7 cellular contexts compared by ENCODE assay signal in the genomic region with DNA sequence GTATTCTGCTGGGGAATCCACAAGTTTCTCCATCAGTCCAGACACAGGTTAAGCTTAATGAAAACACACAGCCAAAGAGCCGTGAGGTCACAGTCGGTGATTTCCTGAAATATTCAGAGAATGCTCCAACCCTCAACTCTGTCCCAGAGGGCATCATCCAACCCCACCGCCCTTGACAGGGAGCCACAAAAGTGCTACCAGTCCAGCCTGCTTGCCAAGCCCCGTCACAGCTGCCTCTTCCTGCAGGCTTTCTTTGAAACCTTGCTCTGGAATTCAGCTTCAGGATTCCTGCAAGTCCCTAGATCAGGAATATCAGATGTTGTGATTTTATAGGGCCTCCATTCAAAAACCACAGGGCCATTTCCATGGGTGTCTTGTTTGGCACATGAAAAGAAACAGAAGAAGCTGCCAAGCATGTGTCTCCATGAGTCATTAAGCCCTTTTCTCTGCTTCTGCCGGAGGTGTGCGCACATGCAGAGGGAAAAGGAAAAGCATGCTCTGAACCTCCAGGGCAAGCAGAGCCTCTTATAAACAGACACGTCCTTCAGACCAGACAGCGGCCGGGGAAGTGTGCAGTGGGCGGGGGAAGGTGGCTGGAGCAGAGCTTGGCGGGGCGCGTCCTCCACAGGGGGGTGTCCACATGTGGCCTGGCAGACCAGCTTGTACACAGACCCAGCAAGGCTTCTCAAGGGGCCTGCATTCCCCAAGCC.
A peak's percentile ranks its signal among the peaks of the same experiment; 100 is the strongest.
DNase-seq lines count a peak whose midpoint lies in the region; ATAC-seq, FAIRE-seq and TF ChIP-seq lines count a peak whose summit lies in the region.

No MANE protein-coding gene starts in this region.

- POLR2A ChIA-PET in SK-N-SH (lab: Yijun Ruan, JAX): interaction anchor here (0.7 to 1.0 kb wide), 3 partner anchors 28 to 165 kb away, joined by 3 to 4 read pairs (median 3); partner anchors contain the start of gene KATNAL1

- peak; percentile 23 for TF ChIP-seq RAD21 in SK-N-SH (IDR thresholded peaks at IDR 0.05; ENCODE audit: low read length)

- H3K27ac ChIP-seq in SK-N-SH (ENCODE audit: low read depth in 2 of 2, low read length in 1 of 2) (peak overlapping the region; percentile 66 to 83), pancreas (peak overlapping the region in 2 of 4 donors; percentile 41 to 62), spleen (peak overlapping the region in 4 of 8 donors; percentile 28 to 53 (median 38))

- TF ChIP-seq CTCF in SK-N-SH (IDR thresholded peaks at IDR 0.05): no peak
- no peak for TF ChIP-seq CTCF in epithelial cell of proximal tubule (conservative IDR thresholded peaks at IDR 0.05; ENCODE audit: low read depth, low read length)
- TF ChIP-seq CTCF in pancreas (IDR thresholded peaks at IDR 0.05): no peak
- no peak for TF ChIP-seq CTCF in spleen (IDR thresholded peaks at IDR 0.05 in 8 of 11, conservative IDR thresholded peaks at IDR 0.05 in 3 of 11)

- peak; percentile 62 to 68; a peak in 3 of 4 replicates for TF ChIP-seq EP300 in SK-N-SH (IDR thresholded peaks at IDR 0.05; ENCODE audit: borderline replicate concordance in 1 of 2, low read depth in 1 of 2, low read length in 1 of 2)

- 8% methylated on average over 8 of the region's 13 CpGs for WGBS in SK-N-SH (ENCODE audit: low lambda C conversion rate)
- WGBS in pancreas, 2 donors: 42 to 43% methylated on average over 13 of the region's 13 CpGs
- WGBS in spleen, 5 donors: 34 to 62% (median 59%) methylated on average over 13 of the region's 13 CpGs

- H3K9me3 ChIP-seq in SK-N-SH (no peaks in the 10 kb centered on the region), pancreas (no peaks in the 10 kb centered on the region), spleen (peaks cover 0 to 11% (median 6%) of the 10 kb centered on the region in 8 donors)

- H3F3A ChIP-seq in SK-N-SH (replicated peaks; ENCODE audit: insufficient read depth): peaks cover 15% of the 10 kb centered on the region

- no peak for TF ChIP-seq POLR2A in spleen (IDR thresholded peaks at IDR 0.05)

- DNase-seq in SK-N-SH: peak; percentile 75
- DNase-seq in epithelial cell of proximal tubule (ENCODE audit: low read depth): peak; percentile 97
- DNase-seq in pancreas: peak in 2 of 6 donors; percentile 37 to 48
- no peak for DNase-seq in NCI-H82 treated with DMSO at 0.1 percent for 48 hours (lab: John Stamatoyannopoulos, UW; ENCODE audit: unreplicated experiment)
- DNase-seq in spleen: no peak
- no peak for DNase-seq in SHP77 (lab: John Stamatoyannopoulos, UW)

- peaks cover 23 to 24% of the 10 kb centered on the region in 2 experiments; a peak in 3 of 4 replicates for H3K4me1 ChIP-seq in SK-N-SH (ENCODE audit: control insufficient read depth in 1 of 2, insufficient read depth in 2 of 2, low read depth in 1 of 2, low read length in 1 of 2)
- H3K4me1 ChIP-seq in pancreas: no peaks in the 10 kb centered on the region
- peaks cover 0 to 39% (median 19%) of the 10 kb centered on the region in 6 donors for H3K4me1 ChIP-seq in spleen

- H3K27me3 ChIP-seq in SK-N-SH (ENCODE audit: insufficient read depth) (no peaks in the 10 kb centered on the region), pancreas (no peaks in the 10 kb centered on the region), spleen (replicated peaks in 1 of 7) (no peaks in the 10 kb centered on the region)

- H3K4me2 ChIP-seq in SK-N-SH: peak overlapping the region; percentile 55

- intact Hi-C loops in pancreas (cut with DNase I): no loop called here
- intact Hi-C loops in spleen (cut with DNase I; ENCODE audit: low total_unique reads): no loop called here

- no peak overlapping the region for H3K9ac ChIP-seq in SK-N-SH

- H3K36me3 ChIP-seq in SK-N-SH (replicated peaks in 1 of 2; ENCODE audit: control insufficient read depth in 1 of 2, insufficient read depth in 2 of 2, low read length in 1 of 2) (no peaks in the 10 kb centered on the region), pancreas (no peaks in the 10 kb centered on the region), spleen (no peaks in the 10 kb centered on the region)

- CTCF ChIA-PET in SK-N-SH (lab: Yijun Ruan, JAX): interaction anchor here (0.9 to 7.9 kb wide), 7 partner anchors 10 to 723 kb away, joined by 3 to 74 read pairs (median 3); no protein-coding TSS in a partner anchor

- FAIRE-seq in pancreas (lab: Jason Lieb, UNC): no peak

- H3K79me2 ChIP-seq in SK-N-SH (ENCODE audit: insufficient read depth): no peaks in the 10 kb centered on the region

- peak overlapping the region; percentile 5; the same call in 1 of the 2 replicates for H2AFZ ChIP-seq in SK-N-SH (ENCODE audit: low read depth)

- no peaks in the 10 kb centered on the region for H3K9me2 ChIP-seq in SK-N-SH

- no peak overlapping the region; a peak in 1 of 4 replicates for H3K4me3 ChIP-seq in SK-N-SH (ENCODE audit: low read depth in 2 of 2, low read length in 1 of 2)
- H3K4me3 ChIP-seq in epithelial cell of proximal tubule (ENCODE audit: low read depth, low read length): no peak overlapping the region
- no peak overlapping the region for H3K4me3 ChIP-seq in pancreas
- H3K4me3 ChIP-seq in spleen: no peak overlapping the region

- H4K20me1 ChIP-seq in SK-N-SH (ENCODE audit: insufficient read depth): no peaks in the 10 kb centered on the region

- ATAC-seq in GM18868 (IDR thresholded peaks at IDR 0.05; ENCODE audit: unreplicated experiment) (peak; percentile 25), pancreas (peak in 3 of 4 donors; percentile 75 to 83 (median 78))

TF ChIP-seq in SK-N-SH, 30 proteins besides CTCF, POLR2A, EP300 and RAD21:
- TF ChIP-seq SIN3A (IDR thresholded peaks at IDR 0.05; ENCODE audit: borderline replicate concordance, low read depth, low read length) (0 out of 2 replicates have a peak, but pooled peaks have one; percentile 38), FOXJ3 (CRISPR knock-in tag; IDR thresholded peaks at IDR 0.05) (0 out of 2 replicates have a peak, but pooled peaks have one; percentile 23), RXRA (IDR thresholded peaks at IDR 0.05; ENCODE audit: borderline replicate concordance, low read depth) (peak; percentile 59; the same call in 1 of the 2 replicates), JUND (IDR thresholded peaks at IDR 0.05) (peak; percentile 67), NFIC (IDR thresholded peaks at IDR 0.05; ENCODE audit: borderline replicate concordance) (peak; percentile 87), ZBTB33 (IDR thresholded peaks at IDR 0.05; ENCODE audit: borderline replicate concordance, low read depth) (0 out of 2 replicates have a peak, but pooled peaks have one; percentile 42), USF2 (IDR thresholded peaks at IDR 0.05; ENCODE audit: borderline replicate concordance, low read depth, low read length) (no peak), RCOR1 (IDR thresholded peaks at IDR 0.05; ENCODE audit: low read length) (peak; percentile 60; the same call in 1 of the 2 replicates), GABPA (IDR thresholded peaks at IDR 0.05; ENCODE audit: low read depth) (no peak), TAF1 (IDR thresholded peaks at IDR 0.05; ENCODE audit: borderline replicate concordance, low read depth, low read length) (no peak), MAX (IDR thresholded peaks at IDR 0.05; ENCODE audit: low read depth) (peak; percentile 93), MXI1 (IDR thresholded peaks at IDR 0.05; ENCODE audit: low read depth, low read length) (peak; percentile 91), TCF12 (IDR thresholded peaks at IDR 0.05) (peak; percentile 93; the same call in 1 of the 2 replicates), TEAD4 (IDR thresholded peaks at IDR 0.05; ENCODE audit: borderline replicate concordance, insufficient read depth) (peak; percentile 81), CHD2 (IDR thresholded peaks at IDR 0.05; ENCODE audit: low read length, partially characterized antibody) (peak; percentile 17), NRF1 (IDR thresholded peaks at IDR 0.05; ENCODE audit: low read depth, low read length) (no peak), FOSL2 (IDR thresholded peaks at IDR 0.05; ENCODE audit: borderline replicate concordance, low read depth) (peak; percentile 86), POLR2AphosphoS5 (IDR thresholded peaks at IDR 0.05; ENCODE audit: low read depth, low read length) (peak; percentile 49; the same call in 1 of the 2 replicates), PBX3 (IDR thresholded peaks at IDR 0.05) (peak; percentile 82)

Comparison
In these comparisons a context has a peak if more than half of its experiments do, and no peak if none do; other contexts are left out.
1. DNase-seq: peak in SK-N-SH (single experiment) and epithelial cell of proximal tubule (single experiment); none in NCI-H82 treated with DMSO at 0.1 percent for 48 hours (single experiment), spleen (single experiment) and SHP77 (0 of 2).